Comparison of ENCODE assay signal across 10 cellular contexts in the genomic region with DNA sequence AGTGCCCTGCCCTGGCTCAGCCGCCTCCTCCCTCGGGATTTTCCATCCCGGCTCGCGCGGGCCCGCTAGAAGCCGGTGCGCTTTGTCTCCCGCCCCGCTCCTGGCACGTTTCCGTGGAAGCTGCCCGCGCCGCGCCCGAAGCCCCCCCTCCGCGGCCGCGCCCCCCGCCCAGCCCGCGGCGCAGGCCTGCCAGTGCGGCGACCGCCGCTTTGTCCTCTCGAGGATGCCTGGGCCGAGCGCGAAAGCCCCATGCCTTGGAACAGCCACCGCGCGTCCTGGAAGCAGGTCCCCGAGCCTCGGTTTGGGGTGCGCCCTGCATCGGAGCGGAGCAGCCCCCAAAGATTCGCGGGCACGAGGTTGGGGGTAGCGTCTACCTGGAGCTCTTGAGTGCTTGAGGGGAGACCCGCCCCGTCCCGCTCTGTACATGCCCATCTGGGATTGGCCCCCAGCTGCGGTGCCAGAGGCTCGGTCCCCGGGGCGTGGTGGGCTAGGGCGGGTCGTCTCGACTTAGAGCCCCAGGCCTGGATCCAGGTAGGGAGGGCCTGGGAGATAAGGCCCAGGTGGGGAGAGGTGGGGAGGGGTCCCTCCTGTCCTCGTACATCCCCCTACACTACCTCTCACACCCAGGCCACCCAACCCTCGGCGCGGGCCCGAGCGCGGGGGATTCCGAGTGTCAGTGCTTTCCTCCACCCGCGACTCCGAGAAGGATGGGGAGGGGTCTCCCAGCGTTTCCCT. TPM values are rescaled to one million over a fixed set of nuclear protein-coding genes. Genes with fewer than 3 reads are reported as not detected.
DNase-seq lines count a peak whose midpoint lies in the region; ATAC-seq and TF ChIP-seq lines count a peak whose summit lies in the region.
"Had no signal": no experiment of that assay in that cellular context is flagged by ENCODE, and none has a peak within 500 bp of the region (broad histone marks: within the 10 kb centered on the region; RNA-seq: fewer than 3 reads in every experiment).

No MANE protein-coding gene starts in this region.

- H3K27ac ChIP-seq in VCaP, result peak overlapping the region; percentile 60; the same call in 1 of the 2 replicates
- no peak overlapping the region for H3K27ac ChIP-seq in right lobe of liver
- H3K27ac ChIP-seq: brain microvascular endothelial cell had no signal

- peaks cover 24% of the 10 kb centered on the region for H3K4me1 Mint-ChIP-seq in stimulated activated naive CD8-positive, alpha-beta T cell treated with anti-CD3 and anti-CD28 coated beads, Interleukin-15, amount 100 ng/mL, for 72 hours

- peak overlapping the region; percentile 82 to 94 for H3K4me3 Mint-ChIP-seq in stimulated activated naive CD8-positive, alpha-beta T cell treated with anti-CD3 and anti-CD28 coated beads, Interleukin-15, amount 100 ng/mL, for 72 hours

- no peaks in the 10 kb centered on the region for H3K9me3 ChIP-seq in right lobe of liver

- intact Hi-C loops in right lobe of liver (cut with DNase I), result loop anchor here in 1 of 2 donors (5.0 kb wide), 1 partner anchor 60 kb away; no protein-coding TSS in a partner anchor

- no peak for ATAC-seq in stimulated activated naive CD8-positive, alpha-beta T cell treated with anti-CD3 and anti-CD28 coated beads, Interleukin-15, amount 100 ng/mL, for 72 hours
- ATAC-seq in stimulated activated naive CD8-positive, alpha-beta T cell treated with anti-CD3 and anti-CD28 coated beads, Interleukin-15, Interleukin-2, amounts not matched to agents 100 U/mL and 50 U/mL, for 24 hours, result no peak
- no peak for ATAC-seq in right lobe of liver
- ATAC-seq in HG03442 (IDR thresholded peaks at IDR 0.05; ENCODE audit: unreplicated experiment), result no peak

- no peak for TF ChIP-seq CTCF in VCaP (conservative IDR thresholded peaks at IDR 0.05)
- TF ChIP-seq CTCF in right lobe of liver (IDR thresholded peaks at IDR 0.05), result no peak
- no peak for TF ChIP-seq CTCF in GM13977 (IDR thresholded peaks at IDR 0.05; ENCODE audit: extremely low read depth, insufficient read depth, missing control alignments)

- no peaks in the 10 kb centered on the region for H3K27me3 ChIP-seq in right lobe of liver

- DNase-seq in stimulated activated naive CD8-positive, alpha-beta T cell treated with anti-CD3 and anti-CD28 coated beads, Interleukin-15, amount 100 ng/mL, for 72 hours, result peak in 1 of 2 donors; percentile 14
- no peak for DNase-seq in stimulated activated naive CD8-positive, alpha-beta T cell treated with anti-CD3 and anti-CD28 coated beads, Interleukin-15, Interleukin-2, amounts not matched to agents 100 U/mL and 50 U/mL, for 24 hours
- peak in 2 of 3 donors; percentile 23 to 49 for DNase-seq in right lobe of liver
- no peak for DNase-seq in GM13977 (ENCODE audit: low spot score)
- DNase-seq in NCI-H2081 treated with DMSO at 0.1 percent for 48 hours (lab: John Stamatoyannopoulos, UW), result no peak
- DNase-seq in effector CD8-positive, alpha-beta T cell (lab: John Stamatoyannopoulos, UW), result no peak
- DNase-seq: activated CD8-positive, alpha-beta memory T cell treated with anti-CD3 and anti-CD28 coated beads, Interleukin-2, amount 50 U/mL, for 4 hours; brain microvascular endothelial cell had no signal

- peaks cover 0 to 11% (median 5%) of the 10 kb centered on the region in 4 donors for H3K4me1 ChIP-seq in right lobe of liver

- H3K36me3 ChIP-seq in right lobe of liver, result no peaks in the 10 kb centered on the region
- H3K36me3 ChIP-seq: brain microvascular endothelial cell had no signal

- H3K27me3 Mint-ChIP-seq in stimulated activated naive CD8-positive, alpha-beta T cell treated with anti-CD3 and anti-CD28 coated beads, Interleukin-15, amount 100 ng/mL, for 72 hours, result peaks cover 63% of the 10 kb centered on the region

- in situ Hi-C loops in GM13977 (cut with MboI; ENCODE audit: low pct_unique_long_range_greater_than_20kb, low sequenced_read_pairs, unreplicated experiment), result loop anchor here (5.0 kb wide), 1 partner anchor 70 kb away; no protein-coding TSS in a partner anchor

- WGBS in right lobe of liver (ENCODE audit: insufficient coverage, low coverage, low lambda C conversion rate, missing lambda C conversion rate), result 16% methylated on average over 20 of the region's 68 CpGs

- no peak overlapping the region for H3K27ac Mint-ChIP-seq in stimulated activated naive CD8-positive, alpha-beta T cell treated with anti-CD3 and anti-CD28 coated beads, Interleukin-15, amount 100 ng/mL, for 72 hours

- no peak for TF ChIP-seq POLR2A in right lobe of liver (IDR thresholded peaks at IDR 0.05)

- H3K4me3 ChIP-seq in right lobe of liver, result no peak overlapping the region

- no peaks in the 10 kb centered on the region for H3K9me3 Mint-ChIP-seq in stimulated activated naive CD8-positive, alpha-beta T cell treated with anti-CD3 and anti-CD28 coated beads, Interleukin-15, amount 100 ng/mL, for 72 hours

RNA-seq across cellular contexts. Expression of gene SMPD3, which starts 1.2 kb away (rescaled TPM):
- 10 to 100 TPM in 2 of 6 experiments, 1 to 10 TPM in 2, under 1 TPM in 2; 0.18 to 27.2 (median 5.0) TPM for total RNA-seq in right lobe of liver

Comparison
In these comparisons a context has a peak if more than half of its experiments do, and no peak if none do; other contexts are left out.
1. DNase-seq: peak in right lobe of liver (2 of 3); none in stimulated activated naive CD8-positive, alpha-beta T cell treated with anti-CD3 and anti-CD28 coated beads, Interleukin-15, Interleukin-2, amounts not matched to agents 100 U/mL and 50 U/mL, for 24 hours (single experiment), GM13977 (single experiment), NCI-H2081 treated with DMSO at 0.1 percent for 48 hours (single experiment) and effector CD8-positive, alpha-beta T cell (single experiment).